ENCODE assay signal across 1 cellular context in the genomic region with DNA sequence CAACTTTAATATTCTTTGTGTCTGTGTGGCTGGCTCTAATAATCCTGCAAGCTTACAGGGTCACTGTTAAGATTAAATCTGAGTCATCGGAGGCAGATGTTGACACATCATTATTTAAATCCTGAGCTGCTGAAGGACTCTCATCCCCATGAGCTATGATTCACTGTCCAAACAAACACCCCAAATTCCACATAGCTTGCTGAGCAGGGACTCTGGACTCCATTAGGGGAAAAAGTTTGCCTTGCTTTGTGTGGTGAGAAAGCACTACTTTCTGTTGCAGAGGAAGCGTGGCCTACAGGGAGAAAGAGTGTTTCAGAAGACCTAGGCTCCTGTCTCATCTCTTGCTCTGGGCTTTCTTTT.
TF ChIP-seq lines count a peak whose summit lies in the region.

No MANE protein-coding gene starts in this region.

TF ChIP-seq in HepG2, 621 proteins besides CTCF, POLR2A, EP300 and RAD21 (continued from another document and continues in another):
- TF ChIP-seq, protein P1, sequence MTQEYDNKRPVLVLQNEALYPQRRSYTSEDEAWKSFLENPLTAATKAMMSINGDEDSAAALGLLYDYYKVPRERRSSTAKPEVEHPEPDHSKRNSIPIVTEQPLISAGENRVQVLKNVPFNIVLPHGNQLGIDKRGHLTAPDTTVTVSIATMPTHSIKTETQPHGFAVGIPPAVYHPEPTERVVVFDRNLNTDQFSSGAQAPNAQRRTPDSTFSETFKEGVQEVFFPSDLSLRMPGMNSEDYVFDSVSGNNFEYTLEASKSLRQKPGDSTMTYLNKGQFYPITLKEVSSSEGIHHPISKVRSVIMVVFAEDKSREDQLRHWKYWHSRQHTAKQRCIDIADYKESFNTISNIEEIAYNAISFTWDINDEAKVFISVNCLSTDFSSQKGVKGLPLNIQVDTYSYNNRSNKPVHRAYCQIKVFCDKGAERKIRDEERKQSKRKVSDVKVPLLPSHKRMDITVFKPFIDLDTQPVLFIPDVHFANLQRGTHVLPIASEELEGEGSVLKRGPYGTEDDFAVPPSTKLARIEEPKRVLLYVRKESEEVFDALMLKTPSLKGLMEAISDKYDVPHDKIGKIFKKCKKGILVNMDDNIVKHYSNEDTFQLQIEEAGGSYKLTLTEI (CRISPR knock-in tag; conservative IDR thresholded peaks at IDR 0.05): no peak
- TF ChIP-seq MXI1 (IDR thresholded peaks at IDR 0.05; ENCODE audit: borderline replicate concordance, low read depth, low read length) (peak; percentile 50; the same call in 2 of the 3 replicates), NR3C1 (CRISPR knock-in tag; IDR thresholded peaks at IDR 0.05) (no peak), SMYD3 (CRISPR knock-in tag; IDR thresholded peaks at IDR 0.05) (0 out of 2 replicates have a peak, but pooled peaks have one; percentile 47), ZBTB3 (CRISPR knock-in tag; IDR thresholded peaks at IDR 0.05; ENCODE audit: borderline replicate concordance, low read depth) (no peak), ZNF224 (CRISPR knock-in tag; IDR thresholded peaks at IDR 0.05) (no peak), SP1 (IDR thresholded peaks at IDR 0.05) (no peak), SP1 (CRISPR knock-in tag; IDR thresholded peaks at IDR 0.05) (no peak), LCORL (IDR thresholded peaks at IDR 0.05) (peak; percentile 93), LCORL (CRISPR knock-in tag; IDR thresholded peaks at IDR 0.05) (peak; percentile 96), CHD4 (IDR thresholded peaks at IDR 0.05; ENCODE audit: borderline replicate concordance, low read length) (no peak), ZNF451 (CRISPR knock-in tag; IDR thresholded peaks at IDR 0.05) (no peak), MTF1 (CRISPR knock-in tag; IDR thresholded peaks at IDR 0.05) (no peak), TBP (CRISPR knock-in tag; IDR thresholded peaks at IDR 0.05) (no peak), ZNF225 (CRISPR knock-in tag; IDR thresholded peaks at IDR 0.05) (no peak), KDM6A (CRISPR knock-in tag; IDR thresholded peaks at IDR 0.05; ENCODE audit: low read depth) (peak; percentile 94), NCOA5 (CRISPR knock-in tag; IDR thresholded peaks at IDR 0.05) (no peak), ZZZ3 (CRISPR knock-in tag; IDR thresholded peaks at IDR 0.05; ENCODE audit: borderline replicate concordance) (no peak), CHCHD3 (CRISPR knock-in tag; IDR thresholded peaks at IDR 0.05) (no peak), ZNF33B (CRISPR knock-in tag; IDR thresholded peaks at IDR 0.05) (no peak), MAFG (CRISPR knock-in tag; IDR thresholded peaks at IDR 0.05) (peak; percentile 57; the same call in 1 of the 2 replicates), KMT2A (CRISPR knock-in tag; IDR thresholded peaks at IDR 0.05) (no peak), YEATS2 (CRISPR knock-in tag; IDR thresholded peaks at IDR 0.05; ENCODE audit: borderline replicate concordance) (peak; percentile 54; the same call in 1 of the 2 replicates)
- TF ChIP-seq, protein P2, sequence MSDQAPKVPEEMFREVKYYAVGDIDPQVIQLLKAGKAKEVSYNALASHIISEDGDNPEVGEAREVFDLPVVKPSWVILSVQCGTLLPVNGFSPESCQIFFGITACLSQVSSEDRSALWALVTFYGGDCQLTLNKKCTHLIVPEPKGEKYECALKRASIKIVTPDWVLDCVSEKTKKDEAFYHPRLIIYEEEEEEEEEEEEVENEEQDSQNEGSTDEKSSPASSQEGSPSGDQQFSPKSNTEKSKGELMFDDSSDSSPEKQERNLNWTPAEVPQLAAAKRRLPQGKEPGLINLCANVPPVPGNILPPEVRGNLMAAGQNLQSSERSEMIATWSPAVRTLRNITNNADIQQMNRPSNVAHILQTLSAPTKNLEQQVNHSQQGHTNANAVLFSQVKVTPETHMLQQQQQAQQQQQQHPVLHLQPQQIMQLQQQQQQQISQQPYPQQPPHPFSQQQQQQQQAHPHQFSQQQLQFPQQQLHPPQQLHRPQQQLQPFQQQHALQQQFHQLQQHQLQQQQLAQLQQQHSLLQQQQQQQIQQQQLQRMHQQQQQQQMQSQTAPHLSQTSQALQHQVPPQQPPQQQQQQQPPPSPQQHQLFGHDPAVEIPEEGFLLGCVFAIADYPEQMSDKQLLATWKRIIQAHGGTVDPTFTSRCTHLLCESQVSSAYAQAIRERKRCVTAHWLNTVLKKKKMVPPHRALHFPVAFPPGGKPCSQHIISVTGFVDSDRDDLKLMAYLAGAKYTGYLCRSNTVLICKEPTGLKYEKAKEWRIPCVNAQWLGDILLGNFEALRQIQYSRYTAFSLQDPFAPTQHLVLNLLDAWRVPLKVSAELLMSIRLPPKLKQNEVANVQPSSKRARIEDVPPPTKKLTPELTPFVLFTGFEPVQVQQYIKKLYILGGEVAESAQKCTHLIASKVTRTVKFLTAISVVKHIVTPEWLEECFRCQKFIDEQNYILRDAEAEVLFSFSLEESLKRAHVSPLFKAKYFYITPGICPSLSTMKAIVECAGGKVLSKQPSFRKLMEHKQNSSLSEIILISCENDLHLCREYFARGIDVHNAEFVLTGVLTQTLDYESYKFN (CRISPR knock-in tag; conservative IDR thresholded peaks at IDR 0.05): peak; percentile 99
- TF ChIP-seq, protein P3, sequence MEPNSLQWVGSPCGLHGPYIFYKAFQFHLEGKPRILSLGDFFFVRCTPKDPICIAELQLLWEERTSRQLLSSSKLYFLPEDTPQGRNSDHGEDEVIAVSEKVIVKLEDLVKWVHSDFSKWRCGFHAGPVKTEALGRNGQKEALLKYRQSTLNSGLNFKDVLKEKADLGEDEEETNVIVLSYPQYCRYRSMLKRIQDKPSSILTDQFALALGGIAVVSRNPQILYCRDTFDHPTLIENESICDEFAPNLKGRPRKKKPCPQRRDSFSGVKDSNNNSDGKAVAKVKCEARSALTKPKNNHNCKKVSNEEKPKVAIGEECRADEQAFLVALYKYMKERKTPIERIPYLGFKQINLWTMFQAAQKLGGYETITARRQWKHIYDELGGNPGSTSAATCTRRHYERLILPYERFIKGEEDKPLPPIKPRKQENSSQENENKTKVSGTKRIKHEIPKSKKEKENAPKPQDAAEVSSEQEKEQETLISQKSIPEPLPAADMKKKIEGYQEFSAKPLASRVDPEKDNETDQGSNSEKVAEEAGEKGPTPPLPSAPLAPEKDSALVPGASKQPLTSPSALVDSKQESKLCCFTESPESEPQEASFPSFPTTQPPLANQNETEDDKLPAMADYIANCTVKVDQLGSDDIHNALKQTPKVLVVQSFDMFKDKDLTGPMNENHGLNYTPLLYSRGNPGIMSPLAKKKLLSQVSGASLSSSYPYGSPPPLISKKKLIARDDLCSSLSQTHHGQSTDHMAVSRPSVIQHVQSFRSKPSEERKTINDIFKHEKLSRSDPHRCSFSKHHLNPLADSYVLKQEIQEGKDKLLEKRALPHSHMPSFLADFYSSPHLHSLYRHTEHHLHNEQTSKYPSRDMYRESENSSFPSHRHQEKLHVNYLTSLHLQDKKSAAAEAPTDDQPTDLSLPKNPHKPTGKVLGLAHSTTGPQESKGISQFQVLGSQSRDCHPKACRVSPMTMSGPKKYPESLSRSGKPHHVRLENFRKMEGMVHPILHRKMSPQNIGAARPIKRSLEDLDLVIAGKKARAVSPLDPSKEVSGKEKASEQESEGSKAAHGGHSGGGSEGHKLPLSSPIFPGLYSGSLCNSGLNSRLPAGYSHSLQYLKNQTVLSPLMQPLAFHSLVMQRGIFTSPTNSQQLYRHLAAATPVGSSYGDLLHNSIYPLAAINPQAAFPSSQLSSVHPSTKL (CRISPR knock-in tag; IDR thresholded peaks at IDR 0.05): peak; percentile 97
- TF ChIP-seq, protein P4, sequence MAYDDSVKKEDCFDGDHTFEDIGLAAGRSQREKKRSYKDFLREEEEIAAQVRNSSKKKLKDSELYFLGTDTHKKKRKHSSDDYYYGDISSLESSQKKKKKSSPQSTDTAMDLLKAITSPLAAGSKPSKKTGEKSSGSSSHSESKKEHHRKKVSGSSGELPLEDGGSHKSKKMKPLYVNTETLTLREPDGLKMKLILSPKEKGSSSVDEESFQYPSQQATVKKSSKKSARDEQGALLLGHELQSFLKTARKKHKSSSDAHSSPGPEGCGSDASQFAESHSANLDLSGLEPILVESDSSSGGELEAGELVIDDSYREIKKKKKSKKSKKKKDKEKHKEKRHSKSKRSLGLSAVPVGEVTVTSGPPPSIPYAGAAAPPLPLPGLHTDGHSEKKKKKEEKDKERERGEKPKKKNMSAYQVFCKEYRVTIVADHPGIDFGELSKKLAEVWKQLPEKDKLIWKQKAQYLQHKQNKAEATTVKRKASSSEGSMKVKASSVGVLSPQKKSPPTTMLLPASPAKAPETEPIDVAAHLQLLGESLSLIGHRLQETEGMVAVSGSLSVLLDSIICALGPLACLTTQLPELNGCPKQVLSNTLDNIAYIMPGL (CRISPR knock-in tag; IDR thresholded peaks at IDR 0.05; ENCODE audit: borderline replicate concordance in 1 of 2, low read depth in 1 of 2): peak in 1 of 2 experiments; percentile 34; a peak in 2 of 4 replicates
- TF ChIP-seq, protein P5, sequence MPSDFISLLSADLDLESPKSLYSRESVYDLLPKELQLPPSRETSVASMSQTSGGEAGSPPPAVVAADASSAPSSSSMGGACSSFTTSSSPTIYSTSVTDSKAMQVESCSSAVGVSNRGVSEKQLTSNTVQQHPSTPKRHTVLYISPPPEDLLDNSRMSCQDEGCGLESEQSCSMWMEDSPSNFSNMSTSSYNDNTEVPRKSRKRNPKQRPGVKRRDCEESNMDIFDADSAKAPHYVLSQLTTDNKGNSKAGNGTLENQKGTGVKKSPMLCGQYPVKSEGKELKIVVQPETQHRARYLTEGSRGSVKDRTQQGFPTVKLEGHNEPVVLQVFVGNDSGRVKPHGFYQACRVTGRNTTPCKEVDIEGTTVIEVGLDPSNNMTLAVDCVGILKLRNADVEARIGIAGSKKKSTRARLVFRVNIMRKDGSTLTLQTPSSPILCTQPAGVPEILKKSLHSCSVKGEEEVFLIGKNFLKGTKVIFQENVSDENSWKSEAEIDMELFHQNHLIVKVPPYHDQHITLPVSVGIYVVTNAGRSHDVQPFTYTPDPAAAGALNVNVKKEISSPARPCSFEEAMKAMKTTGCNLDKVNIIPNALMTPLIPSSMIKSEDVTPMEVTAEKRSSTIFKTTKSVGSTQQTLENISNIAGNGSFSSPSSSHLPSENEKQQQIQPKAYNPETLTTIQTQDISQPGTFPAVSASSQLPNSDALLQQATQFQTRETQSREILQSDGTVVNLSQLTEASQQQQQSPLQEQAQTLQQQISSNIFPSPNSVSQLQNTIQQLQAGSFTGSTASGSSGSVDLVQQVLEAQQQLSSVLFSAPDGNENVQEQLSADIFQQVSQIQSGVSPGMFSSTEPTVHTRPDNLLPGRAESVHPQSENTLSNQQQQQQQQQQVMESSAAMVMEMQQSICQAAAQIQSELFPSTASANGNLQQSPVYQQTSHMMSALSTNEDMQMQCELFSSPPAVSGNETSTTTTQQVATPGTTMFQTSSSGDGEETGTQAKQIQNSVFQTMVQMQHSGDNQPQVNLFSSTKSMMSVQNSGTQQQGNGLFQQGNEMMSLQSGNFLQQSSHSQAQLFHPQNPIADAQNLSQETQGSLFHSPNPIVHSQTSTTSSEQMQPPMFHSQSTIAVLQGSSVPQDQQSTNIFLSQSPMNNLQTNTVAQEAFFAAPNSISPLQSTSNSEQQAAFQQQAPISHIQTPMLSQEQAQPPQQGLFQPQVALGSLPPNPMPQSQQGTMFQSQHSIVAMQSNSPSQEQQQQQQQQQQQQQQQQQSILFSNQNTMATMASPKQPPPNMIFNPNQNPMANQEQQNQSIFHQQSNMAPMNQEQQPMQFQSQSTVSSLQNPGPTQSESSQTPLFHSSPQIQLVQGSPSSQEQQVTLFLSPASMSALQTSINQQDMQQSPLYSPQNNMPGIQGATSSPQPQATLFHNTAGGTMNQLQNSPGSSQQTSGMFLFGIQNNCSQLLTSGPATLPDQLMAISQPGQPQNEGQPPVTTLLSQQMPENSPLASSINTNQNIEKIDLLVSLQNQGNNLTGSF (CRISPR knock-in tag; IDR thresholded peaks at IDR 0.05): no peak
- TF ChIP-seq, protein P6, sequence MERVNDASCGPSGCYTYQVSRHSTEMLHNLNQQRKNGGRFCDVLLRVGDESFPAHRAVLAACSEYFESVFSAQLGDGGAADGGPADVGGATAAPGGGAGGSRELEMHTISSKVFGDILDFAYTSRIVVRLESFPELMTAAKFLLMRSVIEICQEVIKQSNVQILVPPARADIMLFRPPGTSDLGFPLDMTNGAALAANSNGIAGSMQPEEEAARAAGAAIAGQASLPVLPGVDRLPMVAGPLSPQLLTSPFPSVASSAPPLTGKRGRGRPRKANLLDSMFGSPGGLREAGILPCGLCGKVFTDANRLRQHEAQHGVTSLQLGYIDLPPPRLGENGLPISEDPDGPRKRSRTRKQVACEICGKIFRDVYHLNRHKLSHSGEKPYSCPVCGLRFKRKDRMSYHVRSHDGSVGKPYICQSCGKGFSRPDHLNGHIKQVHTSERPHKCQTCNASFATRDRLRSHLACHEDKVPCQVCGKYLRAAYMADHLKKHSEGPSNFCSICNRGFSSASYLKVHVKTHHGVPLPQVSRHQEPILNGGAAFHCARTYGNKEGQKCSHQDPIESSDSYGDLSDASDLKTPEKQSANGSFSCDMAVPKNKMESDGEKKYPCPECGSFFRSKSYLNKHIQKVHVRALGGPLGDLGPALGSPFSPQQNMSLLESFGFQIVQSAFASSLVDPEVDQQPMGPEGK (CRISPR knock-in tag; IDR thresholded peaks at IDR 0.05): peak; percentile 55; the same call in 1 of the 2 replicates
- TF ChIP-seq, protein P7, sequence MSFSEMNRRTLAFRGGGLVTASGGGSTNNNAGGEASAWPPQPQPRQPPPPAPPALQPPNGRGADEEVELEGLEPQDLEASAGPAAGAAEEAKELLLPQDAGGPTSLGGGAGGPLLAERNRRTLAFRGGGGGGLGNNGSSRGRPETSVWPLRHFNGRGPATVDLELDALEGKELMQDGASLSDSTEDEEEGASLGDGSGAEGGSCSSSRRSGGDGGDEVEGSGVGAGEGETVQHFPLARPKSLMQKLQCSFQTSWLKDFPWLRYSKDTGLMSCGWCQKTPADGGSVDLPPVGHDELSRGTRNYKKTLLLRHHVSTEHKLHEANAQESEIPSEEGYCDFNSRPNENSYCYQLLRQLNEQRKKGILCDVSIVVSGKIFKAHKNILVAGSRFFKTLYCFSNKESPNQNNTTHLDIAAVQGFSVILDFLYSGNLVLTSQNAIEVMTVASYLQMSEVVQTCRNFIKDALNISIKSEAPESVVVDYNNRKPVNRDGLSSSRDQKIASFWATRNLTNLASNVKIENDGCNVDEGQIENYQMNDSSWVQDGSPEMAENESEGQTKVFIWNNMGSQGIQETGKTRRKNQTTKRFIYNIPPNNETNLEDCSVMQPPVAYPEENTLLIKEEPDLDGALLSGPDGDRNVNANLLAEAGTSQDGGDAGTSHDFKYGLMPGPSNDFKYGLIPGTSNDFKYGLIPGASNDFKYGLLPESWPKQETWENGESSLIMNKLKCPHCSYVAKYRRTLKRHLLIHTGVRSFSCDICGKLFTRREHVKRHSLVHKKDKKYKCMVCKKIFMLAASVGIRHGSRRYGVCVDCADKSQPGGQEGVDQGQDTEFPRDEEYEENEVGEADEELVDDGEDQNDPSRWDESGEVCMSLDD (CRISPR knock-in tag; IDR thresholded peaks at IDR 0.05; ENCODE audit: borderline replicate concordance): peak; percentile 99
- TF ChIP-seq, protein P8, sequence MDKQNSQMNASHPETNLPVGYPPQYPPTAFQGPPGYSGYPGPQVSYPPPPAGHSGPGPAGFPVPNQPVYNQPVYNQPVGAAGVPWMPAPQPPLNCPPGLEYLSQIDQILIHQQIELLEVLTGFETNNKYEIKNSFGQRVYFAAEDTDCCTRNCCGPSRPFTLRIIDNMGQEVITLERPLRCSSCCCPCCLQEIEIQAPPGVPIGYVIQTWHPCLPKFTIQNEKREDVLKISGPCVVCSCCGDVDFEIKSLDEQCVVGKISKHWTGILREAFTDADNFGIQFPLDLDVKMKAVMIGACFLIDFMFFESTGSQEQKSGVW (CRISPR knock-in tag; IDR thresholded peaks at IDR 0.05; ENCODE audit: borderline replicate concordance): no peak
- TF ChIP-seq, protein P9, sequence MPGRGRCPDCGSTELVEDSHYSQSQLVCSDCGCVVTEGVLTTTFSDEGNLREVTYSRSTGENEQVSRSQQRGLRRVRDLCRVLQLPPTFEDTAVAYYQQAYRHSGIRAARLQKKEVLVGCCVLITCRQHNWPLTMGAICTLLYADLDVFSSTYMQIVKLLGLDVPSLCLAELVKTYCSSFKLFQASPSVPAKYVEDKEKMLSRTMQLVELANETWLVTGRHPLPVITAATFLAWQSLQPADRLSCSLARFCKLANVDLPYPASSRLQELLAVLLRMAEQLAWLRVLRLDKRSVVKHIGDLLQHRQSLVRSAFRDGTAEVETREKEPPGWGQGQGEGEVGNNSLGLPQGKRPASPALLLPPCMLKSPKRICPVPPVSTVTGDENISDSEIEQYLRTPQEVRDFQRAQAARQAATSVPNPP (CRISPR knock-in tag; IDR thresholded peaks at IDR 0.05): no peak
